Comparison of ENCODE assay signal across 8 cellular contexts in the genomic region with DNA sequence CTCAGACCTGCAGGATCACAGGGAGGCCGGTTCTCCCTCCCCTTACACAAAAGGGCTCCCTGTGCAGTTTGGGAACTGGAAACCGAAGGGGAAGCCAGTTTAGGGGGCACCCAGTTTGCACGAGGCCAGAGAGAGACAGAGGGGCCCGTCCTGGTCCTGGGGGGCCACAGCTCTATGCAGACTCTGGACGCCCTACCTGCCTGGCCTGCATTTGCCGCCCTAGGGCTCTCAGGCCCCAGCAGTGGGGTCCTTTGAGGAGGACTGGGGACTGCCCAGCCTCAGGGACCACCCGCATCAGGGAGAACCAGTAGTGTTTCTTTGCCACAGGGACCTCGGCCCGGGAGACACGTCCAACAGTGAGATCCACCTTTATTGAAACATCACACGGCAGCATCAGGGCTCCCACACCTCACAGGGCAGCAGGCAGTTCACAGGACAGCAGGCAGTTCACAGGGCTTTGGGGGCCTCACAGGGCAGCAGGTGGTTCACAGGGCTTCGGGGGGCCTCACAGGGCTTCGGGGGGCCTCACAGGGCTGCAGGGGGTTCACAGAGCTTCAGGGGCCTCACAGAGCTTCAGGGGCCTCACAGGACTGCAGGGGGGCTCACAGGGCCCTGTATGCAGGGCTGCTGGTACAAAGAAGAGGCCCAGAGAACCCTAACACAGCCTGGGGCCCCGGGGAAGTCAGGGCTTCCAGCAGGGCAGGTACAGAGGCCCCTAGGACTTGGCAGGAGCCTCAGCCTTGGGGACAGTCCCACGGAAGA. TPM values are rescaled to one million over a fixed set of nuclear protein-coding genes. Genes with fewer than 3 reads are reported as not detected.
DNase-seq lines count a peak whose midpoint lies in the region; ATAC-seq and TF ChIP-seq lines count a peak whose summit lies in the region.

No MANE protein-coding gene starts in this region.

- H3K9me2 ChIP-seq in MM.1S (replicated peaks; ENCODE audit: insufficient read depth, low read length), result no peaks in the 10 kb centered on the region

- H3K79me2 ChIP-seq in ACC112 (ENCODE audit: control insufficient read depth, insufficient read depth, low read length, unreplicated experiment) (peaks cover 14% of the 10 kb centered on the region), MM.1S (ENCODE audit: low read length) (peaks cover 5% of the 10 kb centered on the region; the same call in 1 of the 2 replicates)

- H3F3A ChIP-seq in MM.1S (ENCODE audit: insufficient read depth, low read length), result no peaks in the 10 kb centered on the region

- peaks cover 34% of the 10 kb centered on the region for H3K4me1 ChIP-seq in ACC112 (ENCODE audit: control insufficient read depth, insufficient read depth, low read length, unreplicated experiment)
- 0 out of 2 replicates have a peak, but pooled peaks cover 6% of the 10 kb centered on the region for H3K4me1 ChIP-seq in MM.1S (ENCODE audit: low read length)
- H3K4me1 ChIP-seq in duodenal mucosa (ENCODE audit: control insufficient read depth in 1 of 2, insufficient read depth in 2 of 2, low read length in 2 of 2), result peaks cover 8 to 32% of the 10 kb centered on the region in 2 donors

- H3K4me1 Mint-ChIP-seq in naive B cell, result peaks cover 6 to 16% (median 16%) of the 10 kb centered on the region in 3 donors

- H3K27ac ChIP-seq in ACC112 (ENCODE audit: low read depth, low read length), result no peak overlapping the region
- no peak overlapping the region for H3K27ac ChIP-seq in MM.1S (ENCODE audit: low read length)
- peak overlapping the region; percentile 17 for H3K27ac ChIP-seq in duodenal mucosa (ENCODE audit: low read depth, low read length)

- H3K27ac Mint-ChIP-seq in naive B cell, result peak overlapping the region; percentile 61 to 92 (median 88)

- H3K9me3 ChIP-seq in MM.1S (replicated peaks; ENCODE audit: insufficient read depth, low read length), result no peaks in the 10 kb centered on the region
- H3K9me3 ChIP-seq in duodenal mucosa (ENCODE audit: control insufficient read depth in 1 of 2, low read length in 2 of 2), result no peaks in the 10 kb centered on the region

- no peaks in the 10 kb centered on the region for H3K9me3 Mint-ChIP-seq in naive B cell

- TF ChIP-seq CTCF in MM.1S (IDR thresholded peaks at IDR 0.05; ENCODE audit: low read length), result no peak

- peak overlapping the region; percentile 68 for H3K9ac ChIP-seq in MM.1S (ENCODE audit: low read length)
- peak overlapping the region; percentile 70 to 79 for H3K9ac ChIP-seq in duodenal mucosa (ENCODE audit: low read depth in 1 of 2, low read length in 2 of 2)

- peak overlapping the region; percentile 44 to 84 (median 68) for H3K4me3 Mint-ChIP-seq in naive B cell

- H3K36me3 ChIP-seq in ACC112 (ENCODE audit: insufficient read depth, low read length) (no peaks in the 10 kb centered on the region), MM.1S (replicated peaks; ENCODE audit: insufficient read depth, low read length) (no peaks in the 10 kb centered on the region; the same call in 1 of the 2 replicates), duodenal mucosa (ENCODE audit: control insufficient read depth in 1 of 2, insufficient read depth in 2 of 2, low read length in 2 of 2) (peaks cover 0 to 2% of the 10 kb centered on the region in 2 donors)

- H2AFZ ChIP-seq in ACC112 (ENCODE audit: low read length, unreplicated experiment) (peak overlapping the region; percentile 86), MM.1S (ENCODE audit: low read length) (peak overlapping the region; percentile 83)

- peak overlapping the region; percentile 87 for H3K4me2 ChIP-seq in MM.1S (ENCODE audit: low read depth, low read length)

- no peak for ATAC-seq in naive B cell (ENCODE audit: low read depth in 2 of 2)
- ATAC-seq in GM18861 (IDR thresholded peaks at IDR 0.05; ENCODE audit: unreplicated experiment), result no peak

- no peaks in the 10 kb centered on the region for H3K36me3 Mint-ChIP-seq in naive B cell

- DNase-seq in MM.1S (no peak), naive B cell (no peak), NCI-H345 (lab: John Stamatoyannopoulos, UW) (no peak), NCI-H2227 treated with DMSO at 0.1 percent for 48 hours (lab: John Stamatoyannopoulos, UW) (no peak), ureter (ENCODE audit: low spot score) (no peak)

- no peaks in the 10 kb centered on the region for H3K27me3 Mint-ChIP-seq in naive B cell

- no peaks in the 10 kb centered on the region for H3K27me3 ChIP-seq in ACC112 (ENCODE audit: insufficient read depth, low read length)
- H3K27me3 ChIP-seq in MM.1S (replicated peaks; ENCODE audit: insufficient read depth, low read length), result peaks cover 6% of the 10 kb centered on the region; the same call in 1 of the 2 replicates
- no peaks in the 10 kb centered on the region for H3K27me3 ChIP-seq in duodenal mucosa (ENCODE audit: control insufficient read depth in 1 of 2, insufficient read depth in 2 of 2, low read length in 2 of 2)

- H3K4me3 ChIP-seq in ACC112 (ENCODE audit: low read depth, low read length), result peak overlapping the region; percentile 98
- peak overlapping the region; percentile 57 for H3K4me3 ChIP-seq in MM.1S (ENCODE audit: low read length)
- peak overlapping the region; percentile 62 to 68 for H3K4me3 ChIP-seq in duodenal mucosa (ENCODE audit: low read depth in 1 of 2, low read length in 2 of 2)

- H4K20me1 ChIP-seq in MM.1S (ENCODE audit: insufficient read depth, low read length), result no peaks in the 10 kb centered on the region

RNA-seq across cellular contexts. Expression of a gene that starts 0.6 kb away (rescaled TPM):
- polyA plus RNA-seq in naive B cell (ENCODE audit: low read depth in 6 of 6), result 1 to 10 TPM in 5 of 6 donors, not detected in 1; 2.7 to 7.6 (median 3.7) TPM
- total RNA-seq in ureter, result 49.3 TPM

RNA-seq across cellular contexts. Expression of a gene that starts 18.6 kb away (rescaled TPM):
- polyA plus RNA-seq in naive B cell (ENCODE audit: low read depth in 6 of 6), result not detected
- not detected for total RNA-seq in ureter

RNA-seq across cellular contexts. Expression of a gene that starts 36.6 kb away (rescaled TPM):
- polyA plus RNA-seq in naive B cell (ENCODE audit: low read depth in 6 of 6), result 1 to 10 TPM in 5 of 6 donors, not detected in 1; 1.3 to 2.3 (median 1.6) TPM
- 12.5 TPM for total RNA-seq in ureter

RNA-seq across cellular contexts. Expression of a gene that starts 36.8 kb away (rescaled TPM):
- polyA plus RNA-seq in naive B cell (ENCODE audit: low read depth in 6 of 6), result 1 to 10 TPM in 5 of 6 donors, not detected in 1; 2.3 to 7.5 (median 4.5) TPM
- total RNA-seq in ureter, result 43.0 TPM
